ENCODE assay signal across 26 cellular contexts in genomic region chr20:1568166-1568490, GRCh38. TPM values are rescaled to one million over a fixed set of nuclear protein-coding genes. Genes with fewer than 3 reads are reported as not detected.
DNase-seq lines count a peak whose midpoint lies in the region; ATAC-seq and TF ChIP-seq lines count a peak whose summit lies in the region.
"Had no signal": no experiment of that assay in that cellular context is flagged by ENCODE, and none has a peak within 500 bp of the region (broad histone marks: within the 10 kb centered on the region; RNA-seq: fewer than 3 reads in every experiment).

No MANE protein-coding gene starts in this region.

- H3K27ac ChIP-seq in PC-3 (ENCODE audit: low read length), result peak overlapping the region; percentile 98
- H3K27ac ChIP-seq: ascending aorta, neural progenitor cell, upper lobe of right lung, VCaP had no signal

- H3K9me2 ChIP-seq in PC-3 (replicated peaks; ENCODE audit: low read length), result 0 out of 2 replicates have a peak, but pooled peaks cover 5% of the 10 kb centered on the region

- H3F3A ChIP-seq in PC-3 (ENCODE audit: low read length, unreplicated experiment), result peaks cover 21% of the 10 kb centered on the region

- POLR2A ChIA-PET in PC-3 (lab: Charles Lee; ENCODE audit: unreplicated experiment), result interaction anchor here (0.8 kb wide), 1 partner anchor 209 kb away, joined by 11 read pairs; no protein-coding TSS in a partner anchor

- no peak overlapping the region for H3K4me3 ChIP-seq in PC-3 (ENCODE audit: low read length)
- H3K4me3 ChIP-seq: ascending aorta, neural progenitor cell, upper lobe of right lung had no signal

- no peak for TF ChIP-seq CTCF in PC-3 (conservative IDR thresholded peaks at IDR 0.05; ENCODE audit: low read depth, low read length)

- H3K4me2 ChIP-seq in PC-3 (ENCODE audit: low read length), result peak overlapping the region; percentile 27
- H3K4me2 ChIP-seq: neural progenitor cell had no signal

- CTCF ChIA-PET in PC-3 (lab: Charles Lee), result interaction anchor here (0.7 to 1.0 kb wide), 2 partner anchors 196 to 209 kb away, joined by 3 to 5 read pairs; no protein-coding TSS in a partner anchor

- H3K36me3 ChIP-seq in PC-3 (ENCODE audit: low read depth, low read length), result no peaks in the 10 kb centered on the region; the same call in 1 of the 2 replicates
- H3K36me3 ChIP-seq: ascending aorta, neural progenitor cell, upper lobe of right lung had no signal

- H4K20me1 ChIP-seq in PC-3 (ENCODE audit: low read length), result no peaks in the 10 kb centered on the region

- peak overlapping the region; percentile 88 for H3K9ac ChIP-seq in PC-3 (ENCODE audit: low read length)
- H3K9ac ChIP-seq: neural progenitor cell had no signal

- intact Hi-C loops in PC-3 (cut with micrococcal nuclease), result loop anchor here (2.0 kb wide), 2 partner anchors 57 to 59 kb away; no protein-coding TSS in a partner anchor

- no peaks in the 10 kb centered on the region for H3K27me3 ChIP-seq in PC-3 (ENCODE audit: low read length)
- H3K27me3 ChIP-seq: ascending aorta, neural progenitor cell, upper lobe of right lung had no signal

- no peaks in the 10 kb centered on the region for H3K9me3 ChIP-seq in PC-3 (ENCODE audit: low read length)
- H3K9me3 ChIP-seq: ascending aorta, upper lobe of right lung had no signal

- H2AFZ ChIP-seq in PC-3 (ENCODE audit: low read length), result no peak overlapping the region
- H2AFZ ChIP-seq: neural progenitor cell had no signal

- DNase-seq in GM03348 (ENCODE audit: low spot score) (peak; percentile 4), PC-3 (peak; percentile 9), fibroblast of gingiva (ENCODE audit: low read depth) (peak; percentile 0), pons (ENCODE audit: low spot score) (peak; percentile 6), DMS79 treated with DMSO at 0.1 percent for 48 hours (lab: John Stamatoyannopoulos, UW) (no peak)
- DNase-seq: activated CD4-positive, alpha-beta T cell treated with anti-CD3 and anti-CD28 coated beads for 48 hours; activated gamma-delta T cell; activated naive CD8-positive, alpha-beta T cell treated with anti-CD3 and anti-CD28 coated beads, Interleukin-2, amount 10 ng/mL, durations not matched to agents 7 days and 5 days; activated T-cell treated with anti-CD3 and anti-CD28 coated beads, Interleukin-2, amount 50 U/mL, for 1 hour; CD4-positive, alpha-beta T cell; central memory CD4-positive, alpha-beta T cell; glutamatergic neuron; left cardiac atrium; NCI-H2171; NCI-H510A; stimulated activated CD4-positive, alpha-beta T cell treated with anti-CD3 and anti-CD28 coated beads, Interleukin-4, amount 100 ng/mL, for 4 hours; substantia nigra; upper lobe of right lung had no signal

- TSS peak; percentile 87 for BruUV-seq in PC-3 (replicated peaks; lab: Mats Ljungman, UMichigan)

- peaks cover 47% of the 10 kb centered on the region for H3K4me1 ChIP-seq in PC-3 (ENCODE audit: insufficient read depth, low read length)
- H3K4me1 ChIP-seq: ascending aorta, neural progenitor cell, upper lobe of right lung had no signal

- no peaks in the 10 kb centered on the region for H3K79me2 ChIP-seq in PC-3 (ENCODE audit: low read length)

- ATAC-seq in PC-3 (no peak), HG03025 (IDR thresholded peaks at IDR 0.05; ENCODE audit: low FRiP score, unreplicated experiment) (no peak), GM21423 (IDR thresholded peaks at IDR 0.05; ENCODE audit: unreplicated experiment) (no peak)
- ATAC-seq: Right ventricle myocardium inferior; stimulated activated memory B cell treated with anti-CD40 and anti-IgM and Interleukin-4, amounts not matched to agents 10 μg/mL and 1 μg/mL and 100 μg/mL, for 72 hours; upper lobe of right lung had no signal

RNA-seq across cellular contexts. Expression of gene SIRPD, which starts 10.6 kb away (rescaled TPM):
- 0.18 and 0.23 TPM in 2 replicates for total RNA-seq in PC-3 (2014; rRNA removed)
- total RNA-seq: activated CD8-positive, alpha-beta memory T cell treated with anti-CD3 and anti-CD28 coated beads for 36 hours; ascending aorta; left cardiac atrium; Right ventricle myocardium inferior had no signal

RNA-seq across cellular contexts. Expression of gene SIRPB1, which starts 51.7 kb away (rescaled TPM):
- total RNA-seq in PC-3 (2014; rRNA removed), result 1.7 and 11.6 TPM in 2 replicates
